17 cellular contexts compared by ENCODE assay signal in the genomic region with DNA sequence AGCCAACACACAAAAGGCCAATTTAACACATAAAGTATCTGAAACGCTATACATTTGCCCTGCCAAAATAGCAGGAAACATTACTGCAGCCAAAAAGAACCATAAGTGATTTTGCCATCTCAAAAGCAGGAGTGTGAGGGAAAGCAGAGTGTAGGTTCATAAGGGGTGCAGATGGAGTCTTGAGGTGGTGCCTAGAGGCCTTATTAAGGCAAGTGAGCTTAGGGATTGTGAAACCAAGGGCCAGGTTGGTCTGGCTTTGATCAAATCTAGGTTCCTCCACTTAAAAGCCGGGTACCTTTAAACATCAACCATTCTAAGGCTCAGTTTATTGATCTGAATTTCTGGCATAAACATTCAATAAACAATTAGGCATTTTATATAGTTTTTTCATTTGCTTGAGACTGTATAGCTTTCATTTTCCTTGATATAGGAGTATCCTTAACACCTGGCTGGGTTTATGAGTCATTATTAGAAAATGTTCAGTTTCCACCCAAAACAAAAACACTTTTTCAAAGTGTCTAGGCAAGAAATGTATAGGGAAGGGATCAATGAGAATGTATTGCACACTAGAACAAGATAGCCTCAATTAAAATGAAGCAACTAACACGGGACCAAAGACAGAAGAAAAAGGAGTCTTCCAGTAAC. TPM values are rescaled to one million over a fixed set of nuclear protein-coding genes. Genes with fewer than 3 reads are reported as not detected.
DNase-seq lines count a peak whose midpoint lies in the region; ATAC-seq, FAIRE-seq and TF ChIP-seq lines count a peak whose summit lies in the region.
"Had no signal": no experiment of that assay in that cellular context is flagged by ENCODE, and none has a peak within 500 bp of the region (broad histone marks: within the 10 kb centered on the region; RNA-seq: fewer than 3 reads in every experiment).

No MANE protein-coding gene starts in this region.

- H3K9me3 Mint-ChIP-seq in activated T-cell treated with anti-CD3 and anti-CD28 coated beads, Interleukin-2, amount 50 U/mL, for 72 hours, result no peaks in the 10 kb centered on the region
- no peaks in the 10 kb centered on the region for H3K9me3 Mint-ChIP-seq in activated T-cell treated with anti-CD3 and anti-CD28 coated beads, Interleukin-2, amount 50 U/mL, for 4 hours
- H3K9me3 Mint-ChIP-seq: neural progenitor cell, type B pancreatic cell had no signal

- H2BK120ac ChIP-seq in trophoblast cell (ENCODE audit: insufficient read depth, low read length, poor library complexity), result peak overlapping the region; percentile 7

- H3K9ac ChIP-seq in Loucy (ENCODE audit: low read depth, low read length, poor library complexity, severe bottlenecking) (peak overlapping the region; percentile 9), K562 (ENCODE audit: insufficient read depth in 1 of 2, low read depth in 2 of 2, low read length in 2 of 2) (no peak overlapping the region), trophoblast cell (ENCODE audit: low read length) (no peak overlapping the region)
- H3K9ac ChIP-seq: neural progenitor cell had no signal

- H2BK5ac ChIP-seq in trophoblast cell (ENCODE audit: low read depth, low read length, poor library complexity), result peak overlapping the region; percentile 57

- no peak for DNase-seq in activated T-cell treated with anti-CD3 and anti-CD28 coated beads, Interleukin-2, amount 50 U/mL, for 72 hours
- no peak for DNase-seq in activated T-cell treated with anti-CD3 and anti-CD28 coated beads, Interleukin-2, amount 50 U/mL, for 4 hours
- DNase-seq in K562 (ENCODE audit: extremely low read depth in 1 of 4, low spot score in 3 of 4) (no peak), trophoblast cell (peak in 1 of 2 donors; percentile 43), occipital lobe (lab: John Stamatoyannopoulos, UW) (no peak), hepatic stellate cell (ENCODE audit: low spot score) (no peak)
- DNase-seq in NK-92 treated with Interleukin-12 subunit alpha and Interleukin-12 subunit beta, amount 100 ng/mL, for 24 hours (lab: John Stamatoyannopoulos, UW), result no peak
- DNase-seq: activated gamma-delta T cell, NCI-H2029, NCI-H510A, SIG-M5, T-helper 2 cell had no signal

- H3K27me3 Mint-ChIP-seq in activated T-cell treated with anti-CD3 and anti-CD28 coated beads, Interleukin-2, amount 50 U/mL, for 72 hours (ENCODE audit: low read depth), result no peaks in the 10 kb centered on the region
- no peaks in the 10 kb centered on the region for H3K27me3 Mint-ChIP-seq in activated T-cell treated with anti-CD3 and anti-CD28 coated beads, Interleukin-2, amount 50 U/mL, for 4 hours (ENCODE audit: low read depth)
- H3K27me3 Mint-ChIP-seq: type B pancreatic cell had no signal

- H3K4me1 Mint-ChIP-seq in activated T-cell treated with anti-CD3 and anti-CD28 coated beads, Interleukin-2, amount 50 U/mL, for 72 hours (ENCODE audit: low read depth), result peaks cover 54% of the 10 kb centered on the region
- H3K4me1 Mint-ChIP-seq in activated T-cell treated with anti-CD3 and anti-CD28 coated beads, Interleukin-2, amount 50 U/mL, for 4 hours (ENCODE audit: low read depth), result peaks cover 66% of the 10 kb centered on the region

- H2BK12ac ChIP-seq in trophoblast cell (ENCODE audit: low read length), result peak overlapping the region; percentile 69

- H4K8ac ChIP-seq in trophoblast cell (ENCODE audit: low read depth, low read length), result no peak overlapping the region

- peak overlapping the region in 1 of 2 donors; percentile 31 for H3K4me3 Mint-ChIP-seq in activated T-cell treated with anti-CD3 and anti-CD28 coated beads, Interleukin-2, amount 50 U/mL, for 72 hours
- H3K4me3 Mint-ChIP-seq in activated T-cell treated with anti-CD3 and anti-CD28 coated beads, Interleukin-2, amount 50 U/mL, for 4 hours, result no peak overlapping the region
- H3K4me3 Mint-ChIP-seq: neural progenitor cell, type B pancreatic cell had no signal

- WGBS in K562 (ENCODE audit: insufficient coverage, low coverage, missing lambda C conversion rate), result 43% methylated on average over 3 of the region's 3 CpGs
- no CpG with 5 or more reads among the region's 3 CpGs for WGBS in trophoblast cell (ENCODE audit: extremely low coverage, insufficient coverage, insufficient read length)

- in situ Hi-C loops in K562 (cut with MboI), result no loop called here

- H3K4me3 ChIP-seq in Loucy (ENCODE audit: low read length, poor library complexity, severe bottlenecking) (no peak overlapping the region), K562 (no peak overlapping the region), trophoblast cell (ENCODE audit: low read depth, low read length) (no peak overlapping the region)
- H3K4me3 ChIP-seq: HAP-1, neural progenitor cell had no signal

- H2AK5ac ChIP-seq in trophoblast cell (ENCODE audit: low read length), result no peak overlapping the region

- FAIRE-seq in K562 (lab: Jason Lieb, UNC), result no peak

- peak overlapping the region; percentile 54 for H3K27ac Mint-ChIP-seq in activated T-cell treated with anti-CD3 and anti-CD28 coated beads, Interleukin-2, amount 50 U/mL, for 72 hours
- H3K27ac Mint-ChIP-seq: neural progenitor cell, type B pancreatic cell had no signal

- H3K9me1 ChIP-seq in K562 (ENCODE audit: control insufficient read depth, insufficient read depth, low read length), result no peaks in the 10 kb centered on the region

- H4K20me1 ChIP-seq in Loucy (ENCODE audit: insufficient read depth, low read length, poor library complexity, severe bottlenecking) (peaks cover 37% of the 10 kb centered on the region), K562 (replicated peaks; ENCODE audit: control insufficient read depth, insufficient read depth, low read length) (no peaks in the 10 kb centered on the region; the same call in 1 of the 2 replicates)

- H3F3A ChIP-seq in Loucy (ENCODE audit: low read depth), result peaks cover 19% of the 10 kb centered on the region

- no peaks in the 10 kb centered on the region for H3K27me3 ChIP-seq in Loucy (ENCODE audit: insufficient read depth, low read length, poor library complexity, severe bottlenecking)
- no peaks in the 10 kb centered on the region for H3K27me3 ChIP-seq in K562 (ENCODE audit: control insufficient read depth in 2 of 2, insufficient read depth in 2 of 2, low read length in 2 of 2)
- H3K27me3 ChIP-seq in trophoblast cell (ENCODE audit: insufficient read depth, low read length), result no peaks in the 10 kb centered on the region
- H3K27me3 ChIP-seq: neural progenitor cell had no signal

- TF ChIP-seq RAD21 in K562 (CRISPR knock-in tag; conservative IDR thresholded peaks at IDR 0.05 in 1 of 2, IDR thresholded peaks at IDR 0.05 in 1 of 2), result 0 out of 4 replicates have a peak, but pooled peaks of 1 of the 2 experiments have one; percentile 6

- H3K79me1 ChIP-seq in trophoblast cell (ENCODE audit: low read length), result peaks cover 3% of the 10 kb centered on the region

- H3K14ac ChIP-seq in trophoblast cell (ENCODE audit: low read length), result peak overlapping the region; percentile 53

- H3K23ac ChIP-seq in trophoblast cell (ENCODE audit: low read length), result no peak overlapping the region

- TF ChIP-seq POLR2A in K562 (conservative IDR thresholded peaks at IDR 0.05), result no peak

- H3K4me1 ChIP-seq in Loucy (ENCODE audit: insufficient read depth, low read length, poor library complexity, severe bottlenecking) (peaks cover 78% of the 10 kb centered on the region), K562 (replicated peaks in 1 of 2; ENCODE audit: control insufficient read depth in 2 of 2, insufficient read depth in 2 of 2, low read length in 2 of 2) (peaks cover 15 to 57% of the 10 kb centered on the region in 2 experiments), trophoblast cell (ENCODE audit: control insufficient read depth in 1 of 2, insufficient read depth in 2 of 2, low read length in 2 of 2) (peaks cover 8 to 19% of the 10 kb centered on the region in 2 experiments)
- H3K4me1 ChIP-seq: HAP-1 had no signal

- POLR2A ChIA-PET in K562 (lab: Yijun Ruan, JAX), result interaction anchor here (2.3 kb wide), 1 partner anchor 10 kb away, joined by 12 read pairs; no protein-coding TSS in a partner anchor

- peak overlapping the region; percentile 72 for H3K4ac ChIP-seq in trophoblast cell (ENCODE audit: low read depth, low read length)

- no peak for TF ChIP-seq EP300 in K562 (IDR thresholded peaks at IDR 0.05; ENCODE audit: low read length)

- no peak overlapping the region for H4K91ac ChIP-seq in trophoblast cell (ENCODE audit: low read depth, low read length)

- H3K27ac ChIP-seq in K562 (ENCODE audit: extremely low read depth, low read depth, low read length) (no peak overlapping the region), trophoblast cell (ENCODE audit: low read depth, low read length) (no peak overlapping the region)
- H3K27ac ChIP-seq: HL-60, neural progenitor cell had no signal

- H3K9me2 ChIP-seq in Loucy (replicated peaks; ENCODE audit: low read depth, low read length), result no peaks in the 10 kb centered on the region

- H4K12ac ChIP-seq in trophoblast cell (ENCODE audit: low read depth, low read length), result no peak overlapping the region

- CTCF ChIA-PET in K562 (lab: Yijun Ruan, JAX; ENCODE audit: low intra/inter-chr PET ratio), result no interaction called here

- peaks cover 93% of the 10 kb centered on the region for H3K79me2 ChIP-seq in Loucy (ENCODE audit: insufficient read depth, low read length)
- peaks cover 84% of the 10 kb centered on the region for H3K79me2 ChIP-seq in K562 (ENCODE audit: control insufficient read depth, insufficient read depth, low read length)
- peaks cover 2% of the 10 kb centered on the region for H3K79me2 ChIP-seq in trophoblast cell (ENCODE audit: control insufficient read depth, insufficient read depth, low read length, poor library complexity)

- intact Hi-C loops in K562 (cut with micrococcal nuclease), result no loop called here

- peak overlapping the region; percentile 42 for H3K4me2 ChIP-seq in Loucy (ENCODE audit: low read depth, low read length, poor library complexity, severe bottlenecking)
- no peak overlapping the region for H3K4me2 ChIP-seq in K562 (ENCODE audit: insufficient read depth, low read length)
- H3K4me2 ChIP-seq in trophoblast cell (ENCODE audit: low read length), result no peak overlapping the region
- H3K4me2 ChIP-seq: neural progenitor cell had no signal

- ATAC-seq in activated T-cell treated with anti-CD3 and anti-CD28 coated beads, Interleukin-2, amount 50 U/mL, for 72 hours (replicated peaks in 1 of 2), result no peak
- no peak for ATAC-seq in activated T-cell treated with anti-CD3 and anti-CD28 coated beads, Interleukin-2, amount 50 U/mL, for 4 hours
- ATAC-seq in K562, result no peak

- no TSS peak for BruUV-seq in K562 (replicated peaks; lab: Mats Ljungman, UMichigan)

- H3K9me3 ChIP-seq in Loucy (ENCODE audit: insufficient read depth, low read depth, low read length) (no peaks in the 10 kb centered on the region), K562 (replicated peaks; ENCODE audit: control insufficient read depth, insufficient read depth, low read depth, low read length) (no peaks in the 10 kb centered on the region), trophoblast cell (ENCODE audit: insufficient read depth, low read depth, low read length) (no peaks in the 10 kb centered on the region)
- H3K9me3 ChIP-seq: HAP-1 had no signal

- TF ChIP-seq CTCF in Loucy (conservative IDR thresholded peaks at IDR 0.05; ENCODE audit: low read length), result no peak
- no peak for TF ChIP-seq CTCF in K562 (IDR thresholded peaks at IDR 0.05 in 2 of 3, conservative IDR thresholded peaks at IDR 0.05 in 1 of 3; ENCODE audit: insufficient read depth in 2 of 3, low read depth in 1 of 3, low read length in 3 of 3)

- H3K18ac ChIP-seq in trophoblast cell (ENCODE audit: low read length), result no peak overlapping the region

- H2AFZ ChIP-seq in Loucy (ENCODE audit: low read length) (no peak overlapping the region), K562 (ENCODE audit: low read depth, low read length) (no peak overlapping the region), trophoblast cell (ENCODE audit: insufficient read depth, low read length, poor library complexity) (no peak overlapping the region)
- H2AFZ ChIP-seq: neural progenitor cell had no signal

- no peaks in the 10 kb centered on the region for H3K36me3 Mint-ChIP-seq in activated T-cell treated with anti-CD3 and anti-CD28 coated beads, Interleukin-2, amount 50 U/mL, for 72 hours (ENCODE audit: insufficient read depth in 2 of 2)
- no peaks in the 10 kb centered on the region for H3K36me3 Mint-ChIP-seq in activated T-cell treated with anti-CD3 and anti-CD28 coated beads, Interleukin-2, amount 50 U/mL, for 4 hours (ENCODE audit: insufficient read depth)
- H3K36me3 Mint-ChIP-seq: neural progenitor cell, type B pancreatic cell had no signal

- H3K36me3 ChIP-seq in Loucy (ENCODE audit: insufficient read depth, low read length) (peaks cover 4% of the 10 kb centered on the region; the same call in 1 of the 2 replicates), K562 (ENCODE audit: control insufficient read depth, insufficient read depth, low read length) (no peaks in the 10 kb centered on the region), trophoblast cell (ENCODE audit: control insufficient read depth in 1 of 2, insufficient read depth in 2 of 2, low read length in 2 of 2) (no peaks in the 10 kb centered on the region)
- H3K36me3 ChIP-seq: HAP-1, neural progenitor cell had no signal

RNA-seq across cellular contexts. Expression of gene JAK1, which starts 14.2 kb away (rescaled TPM):
- 100 to 1,000 TPM; 169 to 185 TPM for total RNA-seq in activated T-cell treated with anti-CD3 and anti-CD28 coated beads, Interleukin-2, amount 50 U/mL, for 72 hours
- 10 to 100 TPM; 70.3 to 87.5 (median 85.1) TPM for total RNA-seq in activated T-cell treated with anti-CD3 and anti-CD28 coated beads, Interleukin-2, amount 50 U/mL, for 4 hours
- total RNA-seq in K562 (2011; cell fraction: chromatin; rRNA removed; ENCODE audit: low replicate concordance), result 82.2 and 105 TPM in 2 replicates
- 37.4 and 43.0 TPM in 2 replicates for total RNA-seq in K562 (2011; cell fraction: nucleolus; rRNA removed)
- total RNA-seq in K562 (2011; cell fraction: nucleoplasm; rRNA removed), result 62.0 and 66.7 TPM in 2 replicates
- 27.1 and 28.2 TPM in 2 replicates for total RNA-seq in K562 (2014; rRNA removed)
- 42.5 and 46.8 TPM in 2 replicates for total RNA-seq in K562 (2014; rRNA removed; fragmentation: Illumina TruSeq; extraction: Trizol)
- 40.6 and 43.4 TPM in 2 replicates for total RNA-seq in K562 (2015; rRNA removed; fragmentation: Illumina TruSeq; extraction: Trizol)
- 43.0 TPM in 2 replicates for total RNA-seq in K562 (2021)
- 32.0 and 43.9 TPM in 2 replicates for polyA plus RNA-seq in K562 (2011; rRNA removed)
- polyA plus RNA-seq in K562 (2011; cell fraction: cytosol; rRNA removed), result 21.9 and 26.6 TPM in 2 replicates
- 88.9 and 89.1 TPM in 2 replicates for polyA plus RNA-seq in K562 (2011; cell fraction: nucleus; rRNA removed)
- 29.9 and 45.8 TPM in 2 replicates for polyA plus RNA-seq in K562 (2012)
- polyA plus RNA-seq in K562 (2014; fragmentation: Illumina TruSeq; extraction: Trizol), result 37.3 and 44.1 TPM in 2 replicates
- 10 to 100 TPM in 1 of 2 experiments, 1 to 10 TPM in 1; 9.7 to 13.0 TPM for polyA plus RNA-seq in K562 (2014; fragmentation: Nextera tagmentation; extraction: Ambion mirVana)
- 23.0 and 28.3 TPM in 2 replicates for polyA plus RNA-seq in K562 (2014; rRNA removed)
- 56.4 and 60.1 TPM in 2 replicates for polyA minus RNA-seq in K562 (2011; rRNA and poly(A)+ RNA removed)
- 38.3 and 41.6 TPM in 2 replicates for polyA minus RNA-seq in K562 (2011; cell fraction: cytosol; rRNA and poly(A)+ RNA removed)
- polyA minus RNA-seq in K562 (2011; cell fraction: nucleus; rRNA and poly(A)+ RNA removed), result 46.7 and 70.9 TPM in 2 replicates
- polyA plus RNA-seq in trophoblast cell (2013), result 35.4 and 36.0 TPM in 2 replicates
- total RNA-seq in occipital lobe, result 56.0 TPM
